15 cellular contexts compared by ENCODE assay signal in genomic region chr1:185654952-185655314, GRCh38.
A peak's percentile ranks its signal among the peaks of the same experiment; 100 is the strongest.
DNase-seq lines count a peak whose midpoint lies in the region; ATAC-seq and TF ChIP-seq lines count a peak whose summit lies in the region.
"Had no signal": no experiment of that assay in that cellular context is flagged by ENCODE, and none has a peak within 500 bp of the region (broad histone marks: within the 10 kb centered on the region; RNA-seq: fewer than 3 reads in every experiment).

No MANE protein-coding gene starts in this region.

- H3K27me3 Mint-ChIP-seq in activated CD4-positive, alpha-beta T cell treated with anti-CD3 and anti-CD28 coated beads, Interleukin-2, amount 10 ng/mL, durations not matched to agents 7 days and 5 days: no peaks in the 10 kb centered on the region

- H3K4me2 ChIP-seq in hepatocyte: no peak overlapping the region
- peak overlapping the region; percentile 67 for H3K4me2 ChIP-seq in smooth muscle cell
- H3K4me2 ChIP-seq: BLaER1 had no signal

- no peaks in the 10 kb centered on the region for H4K20me1 ChIP-seq in hepatocyte (ENCODE audit: insufficient read depth, poor library complexity, severe bottlenecking)
- H4K20me1 ChIP-seq in smooth muscle cell (ENCODE audit: low read depth): no peaks in the 10 kb centered on the region
- H4K20me1 ChIP-seq: BLaER1 had no signal

- H3K4me3 ChIP-seq in right cardiac atrium (ENCODE audit: low read length): no peak overlapping the region
- H3K4me3 ChIP-seq in heart left ventricle: no peak overlapping the region
- no peak overlapping the region for H3K4me3 ChIP-seq in hepatocyte
- H3K4me3 ChIP-seq in smooth muscle cell: no peak overlapping the region
- H3K4me3 ChIP-seq: BLaER1 had no signal

- TF ChIP-seq CTCF in heart left ventricle (IDR thresholded peaks at IDR 0.05) (no peak), hepatocyte (IDR thresholded peaks at IDR 0.05; ENCODE audit: poor library complexity) (no peak), smooth muscle cell (IDR thresholded peaks at IDR 0.05; ENCODE audit: borderline replicate concordance, insufficient read depth, poor library complexity, severe bottlenecking) (no peak)

- no peak overlapping the region for H3K4me3 Mint-ChIP-seq in activated CD4-positive, alpha-beta T cell treated with anti-CD3 and anti-CD28 coated beads, Interleukin-2, amount 10 ng/mL, durations not matched to agents 7 days and 5 days
- H3K4me3 Mint-ChIP-seq: CD8-positive, alpha-beta memory T cell had no signal

- CTCF ChIA-PET in activated CD4-positive, alpha-beta T cell treated with anti-CD3 and anti-CD28 coated beads, Interleukin-2, amount 10 ng/mL, durations not matched to agents 7 days and 5 days (lab: Charles Lee): no interaction called here

- no peaks in the 10 kb centered on the region for H3K27me3 ChIP-seq in right cardiac atrium (ENCODE audit: control insufficient read depth, insufficient read depth)
- no peaks in the 10 kb centered on the region for H3K27me3 ChIP-seq in heart left ventricle
- H3K27me3 ChIP-seq in hepatocyte: no peaks in the 10 kb centered on the region
- no peaks in the 10 kb centered on the region for H3K27me3 ChIP-seq in smooth muscle cell (ENCODE audit: low read depth)
- H3K27me3 ChIP-seq: BLaER1 had no signal

- intact Hi-C loops in Right ventricle myocardium inferior (cut with DNase I) (loop anchor here (5.0 kb wide), 1 partner anchor 338 kb away; the partner anchor contains the start of gene IVNS1ABP), right cardiac atrium (cut with DNase I) (loop anchor here in 1 of 4 donors (10.0 kb wide), 1 partner anchor 60 kb away; no protein-coding TSS in a partner anchor), heart left ventricle (cut with DNase I) (loop anchor here in 5 of 10 donors (5.0 to 10.0 kb wide), 3 partner anchors 58 to 338 kb away; partner anchors contain the start of gene IVNS1ABP (in 1 of the 5))

- no peak for TF ChIP-seq POLR2A in heart left ventricle (IDR thresholded peaks at IDR 0.05)

- no peak overlapping the region for H3K9ac ChIP-seq in smooth muscle cell (ENCODE audit: low read depth)
- H3K9ac ChIP-seq: BLaER1 had no signal

- H3K9me3 ChIP-seq in right cardiac atrium (ENCODE audit: control insufficient read depth, low read length) (no peaks in the 10 kb centered on the region), heart left ventricle (peaks cover 0 to 8% (median 0%) of the 10 kb centered on the region in 12 donors), hepatocyte (ENCODE audit: low read depth) (no peaks in the 10 kb centered on the region), smooth muscle cell (replicated peaks; ENCODE audit: low read depth) (no peaks in the 10 kb centered on the region)
- H3K9me3 ChIP-seq: BLaER1 had no signal

- no peaks in the 10 kb centered on the region for H3K9me3 Mint-ChIP-seq in activated CD4-positive, alpha-beta T cell treated with anti-CD3 and anti-CD28 coated beads, Interleukin-2, amount 10 ng/mL, durations not matched to agents 7 days and 5 days

- no peaks in the 10 kb centered on the region for H3K36me3 ChIP-seq in heart left ventricle
- no peaks in the 10 kb centered on the region for H3K36me3 ChIP-seq in hepatocyte (replicated peaks; ENCODE audit: insufficient read depth, low read depth)
- H3K36me3 ChIP-seq in smooth muscle cell (ENCODE audit: low read depth): no peaks in the 10 kb centered on the region
- H3K36me3 ChIP-seq: BLaER1 had no signal

- no peaks in the 10 kb centered on the region for H3K36me3 Mint-ChIP-seq in activated CD4-positive, alpha-beta T cell treated with anti-CD3 and anti-CD28 coated beads, Interleukin-2, amount 10 ng/mL, durations not matched to agents 7 days and 5 days (ENCODE audit: low read depth)

- H3K27ac Mint-ChIP-seq in activated CD4-positive, alpha-beta T cell treated with anti-CD3 and anti-CD28 coated beads, Interleukin-2, amount 10 ng/mL, durations not matched to agents 7 days and 5 days: no peak overlapping the region
- H3K27ac Mint-ChIP-seq: CD8-positive, alpha-beta memory T cell had no signal

- peaks cover 18% of the 10 kb centered on the region for H3F3A ChIP-seq in smooth muscle cell (ENCODE audit: low read depth)

- H3K27ac ChIP-seq in right cardiac atrium (ENCODE audit: low read length) (no peak overlapping the region), heart left ventricle (peak overlapping the region; percentile 7 to 89 (median 70)), hepatocyte (peak overlapping the region; percentile 31), smooth muscle cell (ENCODE audit: low read depth) (peak overlapping the region; percentile 92)
- H3K27ac ChIP-seq: 22Rv1, BLaER1, HL-60 had no signal

- DNase-seq in Right ventricle myocardium inferior (ENCODE audit: missing footprints) (no peak), right cardiac atrium (no peak), heart left ventricle (no peak), hepatocyte (ENCODE audit: low spot score) (no peak), smooth muscle cell (lab: John Stamatoyannopoulos, UW; ENCODE audit: unreplicated experiment) (no peak), AG20443 (ENCODE audit: low spot score) (no peak), T-helper 1 cell (no peak)
- no peak for DNase-seq in activated CD4-positive, alpha-beta T cell treated with anti-CD3 and anti-CD28 coated beads, Interleukin-2, amount 10 ng/mL, durations not matched to agents 7 days and 5 days
- DNase-seq: AML-193; Caco-2; CD8-positive, alpha-beta memory T cell had no signal

- no peaks in the 10 kb centered on the region for H3K4me1 Mint-ChIP-seq in activated CD4-positive, alpha-beta T cell treated with anti-CD3 and anti-CD28 coated beads, Interleukin-2, amount 10 ng/mL, durations not matched to agents 7 days and 5 days
- H3K4me1 Mint-ChIP-seq: CD8-positive, alpha-beta memory T cell had no signal

- ATAC-seq in Right ventricle myocardium inferior (peak; percentile 26), right cardiac atrium (no peak), heart left ventricle (peak; percentile 36 to 66 (median 45))
- ATAC-seq: HCT116 had no signal

- no peak overlapping the region for H2AFZ ChIP-seq in hepatocyte
- no peak overlapping the region for H2AFZ ChIP-seq in smooth muscle cell (ENCODE audit: low read depth)

- POLR2A ChIA-PET in activated CD4-positive, alpha-beta T cell treated with anti-CD3 and anti-CD28 coated beads, Interleukin-2, amount 10 ng/mL, durations not matched to agents 7 days and 5 days (lab: Charles Lee): no interaction called here

- H3K79me2 ChIP-seq in hepatocyte (no peaks in the 10 kb centered on the region), smooth muscle cell (ENCODE audit: low read depth) (no peaks in the 10 kb centered on the region)

- no peaks in the 10 kb centered on the region for H3K9me2 ChIP-seq in hepatocyte (replicated peaks; ENCODE audit: insufficient read depth)

- no peaks in the 10 kb centered on the region for H3K4me1 ChIP-seq in right cardiac atrium (ENCODE audit: control insufficient read depth, insufficient read depth, low read length)
- peaks cover 0 to 13% (median 0%) of the 10 kb centered on the region in 12 donors for H3K4me1 ChIP-seq in heart left ventricle
- H3K4me1 ChIP-seq in hepatocyte (ENCODE audit: insufficient read depth): no peaks in the 10 kb centered on the region
- H3K4me1 ChIP-seq in smooth muscle cell (ENCODE audit: low read depth): peaks cover 3% of the 10 kb centered on the region
- H3K4me1 ChIP-seq: BLaER1 had no signal

Comparison
In these comparisons a context has a peak if more than half of its experiments do, and no peak if none do; other contexts are left out.
1. ATAC-seq: peak in Right ventricle myocardium inferior (single experiment) and heart left ventricle (4 of 4); none in right cardiac atrium (0 of 2).